ENCODE assay signal across 8 cellular contexts in genomic region chr19:7550987-7551761, GRCh38. TPM values are rescaled to one million over a fixed set of nuclear protein-coding genes. Genes with fewer than 3 reads are reported as not detected.
DNase-seq lines count a peak whose midpoint lies in the region; ATAC-seq and TF ChIP-seq lines count a peak whose summit lies in the region.

No MANE protein-coding gene starts in this region.

- ATAC-seq in stimulated activated effector memory CD8-positive, alpha-beta T cell treated with anti-CD3 and anti-CD28 coated beads, Interleukin-12 subunit alpha, Interleukin-12 subunit beta, amount 100 ng/mL, for 72 hours: peak; percentile 41
- ATAC-seq in GM19452 (IDR thresholded peaks at IDR 0.05; ENCODE audit: unreplicated experiment): no peak

- H3K4me3 Mint-ChIP-seq in chondrocyte (ENCODE audit: unreplicated experiment): peak overlapping the region; percentile 34
- no peak overlapping the region for H3K4me3 Mint-ChIP-seq in stimulated activated effector memory CD8-positive, alpha-beta T cell treated with anti-CD3 and anti-CD28 coated beads, Interleukin-12 subunit alpha, Interleukin-12 subunit beta, amount 100 ng/mL, for 72 hours

- TF ChIP-seq CTCF in chondrocyte (IDR thresholded peaks at IDR 0.05): no peak

- H3K27ac Mint-ChIP-seq in chondrocyte (ENCODE audit: unreplicated experiment): peak overlapping the region; percentile 49
- peak overlapping the region; percentile 54 for H3K27ac Mint-ChIP-seq in stimulated activated effector memory CD8-positive, alpha-beta T cell treated with anti-CD3 and anti-CD28 coated beads, Interleukin-12 subunit alpha, Interleukin-12 subunit beta, amount 100 ng/mL, for 72 hours

- peak; percentile 1 for DNase-seq in NCI-H1092 treated with DMSO at 0.1 percent for 48 hours (lab: John Stamatoyannopoulos, UW)
- DNase-seq in NCI-H1092 (lab: John Stamatoyannopoulos, UW): no peak
- peak; percentile 99 for DNase-seq in NCI-H69 (lab: John Stamatoyannopoulos, UW)
- no peak for DNase-seq in chondrocyte (ENCODE audit: low spot score)
- peak; percentile 10 for DNase-seq in kidney glomerular epithelial cell (lab: John Stamatoyannopoulos, UW)
- no peak for DNase-seq in stimulated activated effector memory CD8-positive, alpha-beta T cell treated with anti-CD3 and anti-CD28 coated beads, Interleukin-12 subunit alpha, Interleukin-12 subunit beta, amount 100 ng/mL, for 72 hours (ENCODE audit: low spot score in 2 of 2)
- no peak for DNase-seq in GOT3 (lab: John Stamatoyannopoulos, UW)

- H3K9me3 Mint-ChIP-seq in chondrocyte (ENCODE audit: low read depth): no peaks in the 10 kb centered on the region
- no peaks in the 10 kb centered on the region for H3K9me3 Mint-ChIP-seq in stimulated activated effector memory CD8-positive, alpha-beta T cell treated with anti-CD3 and anti-CD28 coated beads, Interleukin-12 subunit alpha, Interleukin-12 subunit beta, amount 100 ng/mL, for 72 hours

- H3K36me3 Mint-ChIP-seq in chondrocyte (ENCODE audit: low read depth): peaks cover 14% of the 10 kb centered on the region
- peaks cover 90% of the 10 kb centered on the region for H3K36me3 Mint-ChIP-seq in stimulated activated effector memory CD8-positive, alpha-beta T cell treated with anti-CD3 and anti-CD28 coated beads, Interleukin-12 subunit alpha, Interleukin-12 subunit beta, amount 100 ng/mL, for 72 hours

- H3K27me3 Mint-ChIP-seq in chondrocyte (ENCODE audit: low read depth): no peaks in the 10 kb centered on the region

- no peaks in the 10 kb centered on the region for H3K4me1 Mint-ChIP-seq in chondrocyte (ENCODE audit: low read depth)
- H3K4me1 Mint-ChIP-seq in stimulated activated effector memory CD8-positive, alpha-beta T cell treated with anti-CD3 and anti-CD28 coated beads, Interleukin-12 subunit alpha, Interleukin-12 subunit beta, amount 100 ng/mL, for 72 hours: peaks cover 38% of the 10 kb centered on the region

RNA-seq across cellular contexts. Expression of gene PNPLA6, which starts 15.7 kb away (rescaled TPM):
- total RNA-seq in chondrocyte: 78.1 to 97.9 TPM (median 87.9 TPM) in 3 replicates

RNA-seq across cellular contexts. Expression of gene MCOLN1, which starts 28.8 kb away (rescaled TPM):
- 25.9 to 27.9 TPM (median 27.8 TPM) in 3 replicates for total RNA-seq in chondrocyte

RNA-seq across cellular contexts. Expression of gene ZNF358, which starts 35.3 kb away (rescaled TPM):
- 72.8 to 78.9 TPM (median 78.1 TPM) in 3 replicates for total RNA-seq in chondrocyte

RNA-seq across cellular contexts. Expression of gene CAMSAP3, which starts 44.5 kb away (rescaled TPM):
- total RNA-seq in chondrocyte: 0.41 to 0.42 TPM in 2 of 3 replicates, not detected in the other

Comparison
In these comparisons a context has a peak if more than half of its experiments do, and no peak if none do; other contexts are left out.
1. DNase-seq: peak in NCI-H1092 treated with DMSO at 0.1 percent for 48 hours (single experiment), NCI-H69 (single experiment) and kidney glomerular epithelial cell (single experiment); none in NCI-H1092 (single experiment), chondrocyte (single experiment), stimulated activated effector memory CD8-positive, alpha-beta T cell treated with anti-CD3 and anti-CD28 coated beads, Interleukin-12 subunit alpha, Interleukin-12 subunit beta, amount 100 ng/mL, for 72 hours (0 of 2) and GOT3 (single experiment).